Comparison of ENCODE assay signal across 8 cellular contexts in genomic region chr22:21867528-21868266, GRCh38. TPM values are rescaled to one million over a fixed set of nuclear protein-coding genes. Genes with fewer than 3 reads are reported as not detected.
DNase-seq lines count a peak whose midpoint lies in the region; ATAC-seq, FAIRE-seq and TF ChIP-seq lines count a peak whose summit lies in the region.

TSS of gene MAPK1 (minus strand) at chr22:21867645. CDS start at chr22:21867440, 205 bp downstream.

- H3K14ac ChIP-seq in H1 (ENCODE audit: insufficient read length) = no peak within 1 kb of the TSS

- H3K4ac ChIP-seq in H1 (replicated peaks; ENCODE audit: insufficient read length, low read depth, low read length) = no peak within 1 kb of the TSS

- peaks cover 38% of the 10 kb centered on the region for H3K4me1 ChIP-seq in CD8-positive, alpha-beta memory T cell (ENCODE audit: insufficient read depth, low read length)
- H3K4me1 ChIP-seq in H1 (replicated peaks in 1 of 4; ENCODE audit: control insufficient read depth in 3 of 4, insufficient read depth in 4 of 4, low read length in 3 of 4) = peaks cover 2 to 7% (median 4%) of the 10 kb centered on the region in 4 experiments; a peak in 5 of 7 replicates

- TF ChIP-seq POLR2A in H1 (IDR thresholded peaks at IDR 0.05; ENCODE audit: control extremely low read depth in 1 of 2, low read depth in 2 of 2, low read length in 2 of 2) = peak; percentile 91 to 93

- TF ChIP-seq EP300 in H1 (IDR thresholded peaks at IDR 0.05; ENCODE audit: borderline replicate concordance in 1 of 2, low read depth in 2 of 2, low read length in 2 of 2) = peak in 1 of 2 experiments; percentile 33; a peak in 1 of 3 replicates

- no peak within 1 kb of the TSS for H2BK12ac ChIP-seq in H1 (ENCODE audit: low read depth, low read length)

- peak within 1 kb of the TSS; percentile 92 to 99 (median 98) for H3K4me3 Mint-ChIP-seq in CD8-positive, alpha-beta memory T cell

- no peak within 1 kb of the TSS for H2BK20ac ChIP-seq in H1 (ENCODE audit: low read length)

- H3K27ac ChIP-seq in CD8-positive, alpha-beta memory T cell (ENCODE audit: low read depth, low read length) = peak within 1 kb of the TSS; percentile 97
- peak within 1 kb of the TSS; percentile 68; the same call in 1 of the 2 replicates for H3K27ac ChIP-seq in H1 (ENCODE audit: low read depth, low read length)

- H2BK15ac ChIP-seq in H1 (ENCODE audit: low read length) = no peak within 1 kb of the TSS

- H3K4me1 Mint-ChIP-seq in CD8-positive, alpha-beta memory T cell = peaks cover 43 to 54% (median 51%) of the 10 kb centered on the region in 3 donors

- H4K20me1 ChIP-seq in H1 (replicated peaks in 1 of 2; ENCODE audit: control insufficient read depth in 1 of 2, insufficient read depth in 2 of 2, low read length in 2 of 2) = peaks cover 13 to 22% of the 10 kb centered on the region in 2 experiments

- no peak within 1 kb of the TSS for H2AK5ac ChIP-seq in H1 (ENCODE audit: low read depth, low read length)

- peak within 1 kb of the TSS; percentile 38 for H2AFZ ChIP-seq in H1 (ENCODE audit: low read length)

- H3K9ac ChIP-seq in H1 (replicated peaks in 1 of 4; ENCODE audit: extremely low read depth in 1 of 4, low read depth in 3 of 4, low read length in 3 of 4) = peak within 1 kb of the TSS; percentile 70 to 95 (median 81)

- peak; percentile 93 to 96 (median 94) for DNase-seq in CD8-positive, alpha-beta memory T cell
- peak; percentile 90 for DNase-seq in HK-2 (ENCODE audit: unreplicated experiment)
- DNase-seq in NK-92 (lab: John Stamatoyannopoulos, UW; ENCODE audit: unreplicated experiment) = peak; percentile 44
- DNase-seq in activated CD8-positive, alpha-beta memory T cell treated with anti-CD3 and anti-CD28 coated beads for 48 hours (ENCODE audit: low read depth in 2 of 3, low spot score in 2 of 3) = peak; percentile 87 to 90 (median 89)
- peak; percentile 51 to 95 for DNase-seq in H1 (ENCODE audit: low read depth in 1 of 2, low spot score in 2 of 2)
- peak; percentile 98 for DNase-seq in mesenteric fat pad (ENCODE audit: low spot score)
- peak; percentile 93 for DNase-seq in stimulated activated CD8-positive, alpha-beta memory T cell treated with anti-CD3 and anti-CD28 coated beads, Interleukin-15, amount 100 ng/mL, for 24 hours (ENCODE audit: low read depth)

- H3K79me1 ChIP-seq in H1 (ENCODE audit: low read depth, low read length) = peaks cover 5% of the 10 kb centered on the region; the same call in 1 of the 2 replicates

- peak in 2 of 3 experiments; percentile 45 to 62; a peak in 3 of 4 replicates for TF ChIP-seq CTCF in H1 (IDR thresholded peaks at IDR 0.05; ENCODE audit: control extremely low read depth in 1 of 3, insufficient read depth in 1 of 3, low read depth in 1 of 3, low read length in 3 of 3)

- peak within 1 kb of the TSS; percentile 95 to 100 (median 97) for H3K27ac Mint-ChIP-seq in CD8-positive, alpha-beta memory T cell

- peak within 1 kb of the TSS; percentile 89 for H4K8ac ChIP-seq in H1 (ENCODE audit: extremely low read depth, insufficient read depth, low read length)

- peak within 1 kb of the TSS; percentile 76 for H3K4me3 ChIP-seq in CD8-positive, alpha-beta memory T cell (ENCODE audit: low read length)
- H3K4me3 ChIP-seq in H1 (ENCODE audit: extremely low read depth in 1 of 4, insufficient read depth in 2 of 4, low read depth in 3 of 4, low read length in 4 of 4) = peak within 1 kb of the TSS; percentile 95 to 99 (median 97)

- H3K27me3 Mint-ChIP-seq in CD8-positive, alpha-beta memory T cell = peaks cover 0 to 1% of the 10 kb centered on the region in 2 donors

- H3K56ac ChIP-seq in H1 (replicated peaks; ENCODE audit: insufficient read length, low read depth, low read length) = peak within 1 kb of the TSS; percentile 90

- H3K23me2 ChIP-seq in H1 (ENCODE audit: low read depth, low read length) = 0 out of 2 replicates have a peak, but pooled peaks cover 6% of the 10 kb centered on the region

- H3K9me3 ChIP-seq in CD8-positive, alpha-beta memory T cell (ENCODE audit: low read length) = no peaks in the 10 kb centered on the region
- H3K9me3 ChIP-seq in H1 (ENCODE audit: insufficient read depth in 2 of 2, low read depth in 1 of 2, low read length in 1 of 2) = no peaks in the 10 kb centered on the region

- no peak within 1 kb of the TSS for H3K23ac ChIP-seq in H1 (ENCODE audit: insufficient read length)

- CTCF ChIA-PET in CD8-positive, alpha-beta memory T cell (lab: Charles Lee) = interaction anchor here (1.0 to 1.1 kb wide), 2 partner anchors 10 to 141 kb away, joined by 3 to 4 read pairs; no protein-coding TSS in a partner anchor
- CTCF ChIA-PET in H1 (lab: Charles Lee; ENCODE audit: partially characterized antibody) = interaction anchor here (0.7 kb wide), 1 partner anchor 52 kb away, joined by 3 read pairs; no protein-coding TSS in a partner anchor

- no peak for FAIRE-seq in H1 (lab: Jason Lieb, UNC)

- peak within 1 kb of the TSS; percentile 81 for H4K91ac ChIP-seq in H1 (replicated peaks; ENCODE audit: insufficient read length, low read length)

- H3K36me3 Mint-ChIP-seq in CD8-positive, alpha-beta memory T cell = peaks cover 0 to 19% (median 2%) of the 10 kb centered on the region in 3 donors

- ATAC-seq in GM19452 (IDR thresholded peaks at IDR 0.05; ENCODE audit: unreplicated experiment) = peak; percentile 77

- peak within 1 kb of the TSS; percentile 81 to 93 for H3K4me2 ChIP-seq in H1 (ENCODE audit: insufficient read depth in 1 of 2, low read depth in 2 of 2, low read length in 2 of 2)

- H3K9me3 Mint-ChIP-seq in CD8-positive, alpha-beta memory T cell = no peaks in the 10 kb centered on the region

- H4K5ac ChIP-seq in H1 (ENCODE audit: insufficient read length, low read depth, low read length) = peak within 1 kb of the TSS; percentile 89

- H3K36me3 ChIP-seq in CD8-positive, alpha-beta memory T cell (ENCODE audit: insufficient read depth, low read length) = no peaks in the 10 kb centered on the region
- H3K36me3 ChIP-seq in H1 (ENCODE audit: control insufficient read depth in 2 of 4, insufficient read depth in 4 of 4, low read length in 3 of 4) = no peaks in the 10 kb centered on the region

- POLR2A ChIA-PET in CD8-positive, alpha-beta memory T cell (lab: Charles Lee) = interaction anchor here (0.5 to 2.3 kb wide), 8 partner anchors 9 to 132 kb away, joined by 3 to 8 read pairs (median 4); partner anchors contain the start of gene YPEL1
- POLR2A ChIA-PET in H1 (lab: Charles Lee; ENCODE audit: partially characterized antibody) = interaction anchor here (1.0 to 2.2 kb wide), 6 partner anchors 9 to 71 kb away, joined by 3 to 7 read pairs (median 5); no protein-coding TSS in a partner anchor

- no peak within 1 kb of the TSS for H2BK120ac ChIP-seq in H1 (replicated peaks; ENCODE audit: low read depth, low read length)

- H3K27me3 ChIP-seq in CD8-positive, alpha-beta memory T cell (ENCODE audit: insufficient read depth, low read length, poor library complexity, severe bottlenecking) = no peaks in the 10 kb centered on the region
- no peaks in the 10 kb centered on the region for H3K27me3 ChIP-seq in H1 (replicated peaks in 1 of 4; ENCODE audit: control insufficient read depth in 3 of 4, extremely low read depth in 1 of 4, insufficient read depth in 3 of 4, low read length in 3 of 4)

- no peak for TF ChIP-seq RAD21 in H1 (IDR thresholded peaks at IDR 0.05 in 1 of 2, conservative IDR thresholded peaks at IDR 0.05 in 1 of 2; ENCODE audit: low read depth in 2 of 2, low read length in 2 of 2)

- peaks cover 12 to 42% of the 10 kb centered on the region in 2 experiments for H3K79me2 ChIP-seq in H1 (ENCODE audit: control insufficient read depth in 1 of 2, insufficient read depth in 2 of 2, low read length in 2 of 2)

- peak within 1 kb of the TSS; percentile 80 for H3K18ac ChIP-seq in H1 (ENCODE audit: extremely low read depth, low read length)

- WGBS in H1 (ENCODE audit: extremely low coverage in 1 of 2, insufficient coverage in 1 of 2, insufficient read length in 1 of 2, insufficient replicate concordance in 2 of 2, low coverage in 1 of 2, low lambda C conversion rate in 2 of 2, missing lambda C conversion rate in 1 of 2), 2 experiments = 9% methylated on average over 22 of the region's 74 CpGs; no CpG with 5 or more reads in 1 of the 2 experiments

- H2BK5ac ChIP-seq in H1 (ENCODE audit: low read depth, low read length) = peak within 1 kb of the TSS; percentile 76

TF ChIP-seq in H1, 55 proteins besides CTCF, POLR2A, EP300 and RAD21 (continues in another document):
- TF ChIP-seq SRF (IDR thresholded peaks at IDR 0.05; ENCODE audit: low read depth, low read length) = no peak
- TF ChIP-seq RBBP5 (IDR thresholded peaks at IDR 0.05; ENCODE audit: borderline replicate concordance, low read depth, low read length) = peak; percentile 85; the same call in 1 of the 2 replicates
- no peak for TF ChIP-seq EZH2 (IDR thresholded peaks at IDR 0.05; ENCODE audit: low read depth, low read length, severe bottlenecking)
- 0 out of 2 replicates have a peak, but pooled peaks have one; percentile 2 for TF ChIP-seq YY1 (IDR thresholded peaks at IDR 0.05; ENCODE audit: low read depth, low read length)
- peak; percentile 76 for TF ChIP-seq KDM4A (IDR thresholded peaks at IDR 0.05; ENCODE audit: low read depth, low read length, severe bottlenecking)
- TF ChIP-seq CHD2 (IDR thresholded peaks at IDR 0.05; ENCODE audit: low read length) = no peak
- TF ChIP-seq ATF2 (IDR thresholded peaks at IDR 0.05; ENCODE audit: low read length) = no peak
- TF ChIP-seq RXRA (IDR thresholded peaks at IDR 0.05; ENCODE audit: insufficient read depth, low read depth, low read length) = no peak

RNA-seq across cellular contexts. Expression of gene MAPK1, which starts in this region (rescaled TPM):
- 100 to 1,000 TPM; 132 to 134 TPM for total RNA-seq in CD8-positive, alpha-beta memory T cell
- 103 TPM for polyA plus RNA-seq in CD8-positive, alpha-beta memory T cell
- total RNA-seq in H1 (2021; fragmentation: NEBNext Ultra II Directional; extraction: Animal tissue kit (Norgen Biotek cat#: 25700)) = 95.8 and 101 TPM in 2 replicates
- polyA plus RNA-seq in H1 (2011; rRNA removed) = 20.9 and 28.1 TPM in 2 replicates
- 28.5 TPM for polyA plus RNA-seq in H1 (2011; cell fraction: cytosol; rRNA removed)
- 32.3 TPM for polyA plus RNA-seq in H1 (2011; cell fraction: nucleus; rRNA removed)
- 38.2 to 61.7 TPM (median 47.8 TPM) in 4 replicates for polyA plus RNA-seq in H1 (2012, experiment 1 of 2)
- polyA plus RNA-seq in H1 (2012, experiment 2 of 2) = 8.1 TPM
- 33.8 TPM for polyA plus RNA-seq in H1 (2013, experiment 1 of 2)
- 35.8 TPM for polyA plus RNA-seq in H1 (2013, experiment 2 of 2)
- 84.6 and 115 TPM in 2 replicates for polyA minus RNA-seq in H1 (2011; rRNA and poly(A)+ RNA removed)
- 21.4 TPM for polyA minus RNA-seq in H1 (2011; cell fraction: cytosol; rRNA and poly(A)+ RNA removed)
- polyA minus RNA-seq in H1 (2011; cell fraction: nucleus; rRNA and poly(A)+ RNA removed) = 25.4 TPM
- total RNA-seq in mesenteric fat pad = 109 TPM

Comparison
In these comparisons a context has a peak if more than half of its experiments do, and no peak if none do; other contexts are left out.
1. Peak in every context shown above with its lines: DNase-seq, ATAC-seq, H3K4me3 ChIP-seq and H3K27ac ChIP-seq.
2. DNase-seq: peak in every context shown above with its lines; median percentile 98 in mesenteric fat pad; 94 in CD8-positive, alpha-beta memory T cell; 93 in stimulated activated CD8-positive, alpha-beta memory T cell treated with anti-CD3 and anti-CD28 coated beads, Interleukin-15, amount 100 ng/mL, for 24 hours; 90 in HK-2; 89 in activated CD8-positive, alpha-beta memory T cell treated with anti-CD3 and anti-CD28 coated beads for 48 hours; 73 in H1; 44 in NK-92.